Comparison of ENCODE assay signal across 12 cellular contexts in the genomic region with DNA sequence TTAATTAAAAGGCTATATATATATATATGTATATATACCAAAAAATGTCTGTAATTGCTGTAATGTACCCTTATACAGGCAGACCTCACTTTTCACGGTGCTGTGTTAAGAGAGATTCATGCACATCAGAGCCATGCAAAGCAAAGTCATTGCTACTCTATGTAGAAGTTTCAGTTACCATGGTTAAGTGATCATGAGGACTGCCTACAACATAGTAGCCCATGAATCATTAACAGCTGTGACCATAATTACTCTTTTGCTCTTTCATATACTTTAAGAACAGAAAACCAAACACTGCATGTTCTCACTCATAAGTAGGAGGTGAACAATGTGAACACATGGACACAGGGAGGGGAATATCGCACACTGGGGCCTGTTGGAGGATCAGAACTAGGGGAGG.
A peak's percentile ranks its signal among the peaks of the same experiment; 100 is the strongest.
DNase-seq lines count a peak whose midpoint lies in the region; ATAC-seq and TF ChIP-seq lines count a peak whose summit lies in the region.
"Had no signal": no experiment of that assay in that cellular context is flagged by ENCODE, and none has a peak within 500 bp of the region (broad histone marks: within the 10 kb centered on the region; RNA-seq: fewer than 3 reads in every experiment).

No MANE protein-coding gene starts in this region.

- H3K4me1 Mint-ChIP-seq in natural killer cell (no peaks in the 10 kb centered on the region), endodermal cell (no peaks in the 10 kb centered on the region)

- DNase-seq in natural killer cell, result no peak
- DNase-seq in endodermal cell, result no peak
- DNase-seq in NCI-H1417 treated with DMSO at 0.1 percent for 48 hours (lab: John Stamatoyannopoulos, UW), result no peak
- DNase-seq in T1000 (lab: John Stamatoyannopoulos, UW), result no peak
- DNase-seq: kidney, SJCRH30, upper lobe of right lung had no signal

- H3K27me3 ChIP-seq in endodermal cell (ENCODE audit: control insufficient read depth, insufficient read depth, low read length, poor library complexity, severe bottlenecking), result no peaks in the 10 kb centered on the region
- H3K27me3 ChIP-seq: breast epithelium, SJCRH30, upper lobe of right lung had no signal

- H3K27me3 Mint-ChIP-seq in natural killer cell (ENCODE audit: low read depth in 2 of 2) (no peaks in the 10 kb centered on the region), endodermal cell (ENCODE audit: insufficient read depth) (no peaks in the 10 kb centered on the region)

- ATAC-seq in GM18861 (IDR thresholded peaks at IDR 0.05; ENCODE audit: unreplicated experiment), result peak; percentile 99
- ATAC-seq in GM21528 (IDR thresholded peaks at IDR 0.05; ENCODE audit: low FRiP score, unreplicated experiment), result peak; percentile 94
- ATAC-seq in HG03060 (IDR thresholded peaks at IDR 0.05; ENCODE audit: low read depth, unreplicated experiment), result peak; percentile 98
- peak; percentile 100 for ATAC-seq in HG03571 (IDR thresholded peaks at IDR 0.05; ENCODE audit: unreplicated experiment)
- no peak for ATAC-seq in natural killer cell
- ATAC-seq: upper lobe of right lung had no signal

- intact Hi-C loops in natural killer cell (cut with micrococcal nuclease), result no loop called here

- H3K9me3 ChIP-seq in endodermal cell (ENCODE audit: control insufficient read depth, low read length), result no peaks in the 10 kb centered on the region
- H3K9me3 ChIP-seq: breast epithelium, SJCRH30, upper lobe of right lung had no signal

- H3K4me1 ChIP-seq in endodermal cell (ENCODE audit: control insufficient read depth, insufficient read depth, low read length), result no peaks in the 10 kb centered on the region
- H3K4me1 ChIP-seq: breast epithelium, SJCRH30, upper lobe of right lung had no signal

- H3K27ac ChIP-seq in endodermal cell (ENCODE audit: low read depth, low read length), result no peak overlapping the region
- H3K27ac ChIP-seq: breast epithelium, SJCRH30, upper lobe of right lung had no signal

- H3K4me3 ChIP-seq in endodermal cell (ENCODE audit: low read length), result no peak overlapping the region
- H3K4me3 ChIP-seq: breast epithelium, SJCRH30, upper lobe of right lung had no signal

- H3K27ac Mint-ChIP-seq in natural killer cell (no peak overlapping the region), endodermal cell (no peak overlapping the region)

- H3K36me3 Mint-ChIP-seq in natural killer cell (peaks cover 7% of the 10 kb centered on the region), endodermal cell (ENCODE audit: low read depth) (no peaks in the 10 kb centered on the region)

- H3K9ac ChIP-seq in endodermal cell (ENCODE audit: extremely low read depth, low read length, poor library complexity, severe bottlenecking), result no peak overlapping the region

- WGBS in endodermal cell (ENCODE audit: insufficient coverage in 1 of 2, insufficient read length in 1 of 2), 2 experiments, result 89 to 90% methylated on average over 1 to 2 of the region's 2 CpGs

- H3K4me3 Mint-ChIP-seq in natural killer cell (no peak overlapping the region), endodermal cell (no peak overlapping the region)

- TF ChIP-seq CTCF in natural killer cell (IDR thresholded peaks at IDR 0.05), result no peak
- no peak for TF ChIP-seq CTCF in endodermal cell (conservative IDR thresholded peaks at IDR 0.05)

- H3K36me3 ChIP-seq in endodermal cell (ENCODE audit: control insufficient read depth, insufficient read depth, low read length), result no peaks in the 10 kb centered on the region
- H3K36me3 ChIP-seq: breast epithelium, SJCRH30, upper lobe of right lung had no signal

- peaks cover 18 to 27% of the 10 kb centered on the region in 2 donors for H3K9me3 Mint-ChIP-seq in natural killer cell
- H3K9me3 Mint-ChIP-seq in endodermal cell, result peaks cover 3% of the 10 kb centered on the region

Comparison
In these comparisons a context has a peak if more than half of its experiments do, and no peak if none do; other contexts are left out.
1. ATAC-seq: peak in GM18861 (single experiment), GM21528 (single experiment), HG03060 (single experiment) and HG03571 (single experiment); none in natural killer cell (0 of 3).